ENCODE assay signal across 1 cellular context in the genomic region with DNA sequence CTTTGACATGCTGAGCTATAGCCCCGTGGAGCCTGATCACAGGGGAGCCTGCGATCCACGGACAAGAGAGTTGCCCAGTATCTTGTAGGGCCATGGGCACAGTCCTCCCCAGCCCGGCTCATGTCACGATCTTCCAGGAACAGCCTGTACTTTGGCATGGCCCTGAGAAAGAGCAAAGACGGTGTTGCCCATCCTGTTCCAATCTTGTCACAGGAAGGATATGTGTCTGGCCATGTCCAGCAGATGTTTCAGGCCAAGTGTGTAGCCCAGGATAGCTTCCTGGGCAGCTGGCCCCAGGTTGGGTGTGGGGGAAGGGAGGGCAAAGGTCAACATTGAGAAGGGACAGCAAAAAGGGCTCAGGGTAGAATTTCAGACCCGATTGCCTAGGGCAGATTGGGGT.
TF ChIP-seq lines count a peak whose summit lies in the region.

No MANE protein-coding gene starts in this region.

TF ChIP-seq in H1, 55 proteins besides CTCF, POLR2A, EP300 and RAD21:
- TF ChIP-seq BACH1 (IDR thresholded peaks at IDR 0.05; ENCODE audit: low read length) (no peak), EGR1 (IDR thresholded peaks at IDR 0.05; ENCODE audit: borderline replicate concordance, low read depth, low read length) (no peak)
